21 cellular contexts compared by ENCODE assay signal in genomic region chr15:29800441-29801366, GRCh38. TPM values are rescaled to one million over a fixed set of nuclear protein-coding genes. Genes with fewer than 3 reads are reported as not detected.
A peak's percentile ranks its signal among the peaks of the same experiment; 100 is the strongest.
DNase-seq lines count a peak whose midpoint lies in the region; ATAC-seq and TF ChIP-seq lines count a peak whose summit lies in the region.
"Had no signal": no experiment of that assay in that cellular context is flagged by ENCODE, and none has a peak within 500 bp of the region (broad histone marks: within the 10 kb centered on the region; RNA-seq: fewer than 3 reads in every experiment).

No MANE protein-coding gene starts in this region.

- peaks cover 5% of the 10 kb centered on the region for H3K27me3 Mint-ChIP-seq in endothelial cell (ENCODE audit: unreplicated experiment)

- ATAC-seq in upper lobe of right lung: no peak

- peaks cover 48% of the 10 kb centered on the region for H3K36me3 Mint-ChIP-seq in endothelial cell (ENCODE audit: low read depth, unreplicated experiment)

- H3K4me3 ChIP-seq in cardiac muscle cell: no peak overlapping the region
- peak overlapping the region; percentile 11 for H3K4me3 ChIP-seq in upper lobe of right lung
- H3K4me3 ChIP-seq in BE2C (ENCODE audit: low read depth, low read length): no peak overlapping the region
- H3K4me3 ChIP-seq: MG63, tibial artery had no signal

- H3K27ac ChIP-seq in cardiac muscle cell (peak overlapping the region; percentile 54), upper lobe of right lung (peak overlapping the region; percentile 63)
- H3K27ac ChIP-seq: 22Rv1, brain microvascular endothelial cell, C4-2B, neutrophil, tibial artery had no signal

- H3K4me1 ChIP-seq in cardiac muscle cell (ENCODE audit: low read depth) (peaks cover 33% of the 10 kb centered on the region), upper lobe of right lung (peaks cover 31% of the 10 kb centered on the region), BE2C (peaks cover 3% of the 10 kb centered on the region; the same call in 1 of the 2 replicates)

- TF ChIP-seq CTCF in cardiac muscle cell (IDR thresholded peaks at IDR 0.05; ENCODE audit: low read depth, low read length) (no peak), endothelial cell (IDR thresholded peaks at IDR 0.05; ENCODE audit: unreplicated experiment) (no peak), upper lobe of right lung (IDR thresholded peaks at IDR 0.05) (no peak), BE2C (IDR thresholded peaks at IDR 0.05; ENCODE audit: low read depth, low read length) (no peak), GM10266 (IDR thresholded peaks at IDR 0.05; ENCODE audit: control insufficient read depth, insufficient read depth, low read depth, missing control alignments) (no peak)

- H3K4me3 Mint-ChIP-seq in endothelial cell (ENCODE audit: unreplicated experiment): peak overlapping the region; percentile 10
- H3K4me3 Mint-ChIP-seq: activated naive CD8-positive, alpha-beta T cell; activated T-cell treated with anti-CD3 and anti-CD28 coated beads, Interleukin-2, amount 50 U/mL, for 24 hours had no signal

- H3K9me3 ChIP-seq in cardiac muscle cell (ENCODE audit: low read depth) (no peaks in the 10 kb centered on the region), upper lobe of right lung (no peaks in the 10 kb centered on the region), BE2C (no peaks in the 10 kb centered on the region)
- H3K9me3 ChIP-seq: neutrophil, tibial artery had no signal

- peak overlapping the region; percentile 100 for H3K27ac Mint-ChIP-seq in endothelial cell (ENCODE audit: unreplicated experiment)
- H3K27ac Mint-ChIP-seq: activated naive CD8-positive, alpha-beta T cell; activated T-cell treated with anti-CD3 and anti-CD28 coated beads, Interleukin-2, amount 50 U/mL, for 24 hours had no signal

- H3K27me3 ChIP-seq in cardiac muscle cell (no peaks in the 10 kb centered on the region), upper lobe of right lung (no peaks in the 10 kb centered on the region), BE2C (no peaks in the 10 kb centered on the region)
- H3K27me3 ChIP-seq: brain microvascular endothelial cell, MG63, tibial artery had no signal

- intact Hi-C loops in cardiac septum (cut with DNase I): no loop called here
- intact Hi-C loops in upper lobe of right lung (cut with DNase I): no loop called here

- H3K36me3 ChIP-seq in cardiac muscle cell (peaks cover 7% of the 10 kb centered on the region), upper lobe of right lung (peaks cover 11% of the 10 kb centered on the region), BE2C (no peaks in the 10 kb centered on the region)
- H3K36me3 ChIP-seq: neutrophil, tibial artery had no signal

- peaks cover 58% of the 10 kb centered on the region for H3K4me1 Mint-ChIP-seq in endothelial cell (ENCODE audit: unreplicated experiment)

- no peaks in the 10 kb centered on the region for H3K9me3 Mint-ChIP-seq in endothelial cell (ENCODE audit: unreplicated experiment)

- DNase-seq in cardiac muscle cell (ENCODE audit: low read depth in 1 of 2, low spot score in 1 of 2): peak in 1 of 2 donors; percentile 59
- DNase-seq in cardiac septum (ENCODE audit: low spot score): no peak
- no peak for DNase-seq in endothelial cell (ENCODE audit: low spot score)
- DNase-seq in lung microvascular endothelial cell (ENCODE audit: low read depth in 2 of 2): peak; percentile 94
- no peak for DNase-seq in upper lobe of right lung
- DNase-seq in BE2C: no peak
- DNase-seq in GM10266 (ENCODE audit: extremely low spot score): no peak
- no peak for DNase-seq in NCI-H1417 treated with DMSO at 0.1 percent for 48 hours (lab: John Stamatoyannopoulos, UW)
- DNase-seq: activated CD4-positive, alpha-beta T cell treated with anti-CD3 and anti-CD28 coated beads, Interleukin-2, amount 50 U/mL, for 4 hours; activated T-cell treated with anti-CD3 and anti-CD28 coated beads, Interleukin-2, amount 50 U/mL, for 24 hours; brain microvascular endothelial cell; effector CD4-positive, alpha-beta T cell; mesendoderm; MG63; NCI-H187 treated with DMSO at 0.1 percent for 48 hours; NCI-H510A; tibial artery had no signal

RNA-seq across cellular contexts. Expression of gene TJP1, which starts 21.6 kb away (rescaled TPM):
- total RNA-seq in cardiac muscle cell (76.2 and 93.9 TPM in 2 replicates), cardiac septum (138 TPM), endothelial cell (ENCODE audit: unreplicated experiment) (473 TPM), lung microvascular endothelial cell (68.1 and 69.7 TPM in 2 replicates), upper lobe of right lung (147 TPM)
- 66.6 and 69.4 TPM in 2 replicates for polyA plus RNA-seq in cardiac muscle cell
- polyA plus RNA-seq in BE2C (2012; ENCODE audit: insufficient read depth, insufficient read length, low read depth): 3.1 TPM

Comparison
In these comparisons a context has a peak if more than half of its experiments do, and no peak if none do; other contexts are left out.
1. DNase-seq: peak in lung microvascular endothelial cell (2 of 2); none in cardiac septum (single experiment), endothelial cell (single experiment), upper lobe of right lung (single experiment), BE2C (single experiment), GM10266 (single experiment) and NCI-H1417 treated with DMSO at 0.1 percent for 48 hours (single experiment).